ENCODE assay signal across 9 cellular contexts in the genomic region with DNA sequence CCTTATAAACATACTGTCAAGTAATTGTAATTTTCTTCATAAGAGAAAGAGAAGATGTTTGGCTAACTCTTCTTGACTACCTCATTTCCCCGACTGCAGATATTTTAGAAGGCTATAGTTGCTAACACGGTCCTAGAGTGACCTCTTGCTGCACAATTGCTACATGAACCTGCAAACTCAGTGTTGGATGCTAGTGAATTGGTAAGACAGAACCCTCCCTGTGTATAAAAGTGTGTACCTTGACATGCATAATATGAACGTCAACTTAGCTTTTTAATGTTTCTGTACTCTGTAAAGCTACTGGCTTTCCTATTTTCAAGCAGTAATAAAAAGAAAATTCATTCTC. TPM values are rescaled to one million over a fixed set of nuclear protein-coding genes. Genes with fewer than 3 reads are reported as not detected.
DNase-seq lines count a peak whose midpoint lies in the region; ATAC-seq, FAIRE-seq and TF ChIP-seq lines count a peak whose summit lies in the region.
"Had no signal": no experiment of that assay in that cellular context is flagged by ENCODE, and none has a peak within 500 bp of the region (broad histone marks: within the 10 kb centered on the region; RNA-seq: fewer than 3 reads in every experiment).

No MANE protein-coding gene starts in this region.

- peaks cover 10% of the 10 kb centered on the region for H3K27me3 Mint-ChIP-seq in activated CD4-positive, alpha-beta memory T cell treated with anti-CD3 and anti-CD28 coated beads for 36 hours

- H3K36me3 ChIP-seq in GM12878 (ENCODE audit: control insufficient read depth in 2 of 2, insufficient read depth in 2 of 2, low read length in 1 of 2) (no peaks in the 10 kb centered on the region), psoas muscle (ENCODE audit: insufficient read depth in 1 of 2, low read depth in 1 of 2) (no peaks in the 10 kb centered on the region)

- ATAC-seq in GM12878: peak; percentile 65
- peak; percentile 59 to 77 (median 59) for ATAC-seq in psoas muscle

- no TSS peak for BruUV-seq in GM12878 (replicated peaks; lab: Mats Ljungman, UMichigan)

- H3K4me1 Mint-ChIP-seq in activated CD4-positive, alpha-beta memory T cell treated with anti-CD3 and anti-CD28 coated beads for 36 hours (ENCODE audit: low read depth): no peaks in the 10 kb centered on the region

- CTCF ChIA-PET in GM12878 (lab: Yijun Ruan, JAX): interaction anchor here (0.7 to 10.2 kb wide), 40 partner anchors 10 to 1735 kb away, joined by 3 to 135 read pairs (median 5); partner anchors contain the start of gene ZDHHC21
- CTCF ChIA-PET in activated CD4-positive, alpha-beta memory T cell treated with anti-CD3 and anti-CD28 coated beads for 36 hours (lab: Charles Lee): interaction anchor here (0.6 to 2.9 kb wide), 19 partner anchors 8 to 628 kb away, joined by 3 to 50 read pairs (median 4); no protein-coding TSS in a partner anchor

- no peaks in the 10 kb centered on the region for H3K36me3 Mint-ChIP-seq in activated CD4-positive, alpha-beta memory T cell treated with anti-CD3 and anti-CD28 coated beads for 36 hours

- no peaks in the 10 kb centered on the region for H3K79me2 ChIP-seq in GM12878 (ENCODE audit: control insufficient read depth, insufficient read depth, low read length)

- SMC1A ChIA-PET in GM12878 (lab: Charles Lee; ENCODE audit: uncharacterized antibody, unreplicated experiment): interaction anchor here (0.8 to 3.8 kb wide), 19 partner anchors 12 to 1341 kb away, joined by 3 to 52 read pairs (median 3); no protein-coding TSS in a partner anchor

- TF ChIP-seq POLR2A in GM12878 (IDR thresholded peaks at IDR 0.05; ENCODE audit: low read depth, low read length): no peak

- H3K27me3 ChIP-seq in GM12878 (replicated peaks in 1 of 2; ENCODE audit: control insufficient read depth in 2 of 2, insufficient read depth in 2 of 2, low read length in 1 of 2) (no peaks in the 10 kb centered on the region), psoas muscle (ENCODE audit: insufficient read depth in 3 of 3, low read length in 2 of 3) (no peaks in the 10 kb centered on the region)

- H3K4me2 ChIP-seq in GM12878 (ENCODE audit: control insufficient read depth, insufficient read depth): no peak overlapping the region

- H4K20me1 ChIP-seq in GM12878 (ENCODE audit: control insufficient read depth, insufficient read depth): no peaks in the 10 kb centered on the region

- intact Hi-C loops in GM12878 (cut with micrococcal nuclease; ENCODE audit: unreplicated experiment): loop anchor here (1.0 to 2.0 kb wide), 2 partner anchors 327 to 416 kb away; no protein-coding TSS in a partner anchor
- intact Hi-C loops in psoas muscle (cut with DNase I): loop anchor here (2.0 to 10.0 kb wide), 5 partner anchors 76 to 334 kb away; partner anchors contain the start of gene ZDHHC21 (in 1 of the 2)
- intact Hi-C loops in activated CD4-positive, alpha-beta memory T cell treated with anti-CD3 and anti-CD28 coated beads for 36 hours (cut with micrococcal nuclease): loop anchor here (1.0 to 10.0 kb wide), 2 partner anchors 366 to 1344 kb away; no protein-coding TSS in a partner anchor

- H3K9ac ChIP-seq in GM12878 (ENCODE audit: control insufficient read depth, insufficient read depth, low read length): no peak overlapping the region

- FAIRE-seq in GM12878 (lab: Jason Lieb, UNC): no peak

- H3K27ac ChIP-seq in GM12878 (ENCODE audit: control insufficient read depth, insufficient read depth) (no peak overlapping the region), psoas muscle (no peak overlapping the region)
- H3K27ac ChIP-seq: 22Rv1 had no signal

- no peak overlapping the region for H2AFZ ChIP-seq in GM12878 (ENCODE audit: control insufficient read depth, low read depth, low read length)

- no peaks in the 10 kb centered on the region for H3K9me3 Mint-ChIP-seq in activated CD4-positive, alpha-beta memory T cell treated with anti-CD3 and anti-CD28 coated beads for 36 hours

- DNase-seq in DMS 273 (lab: John Stamatoyannopoulos, UW; ENCODE audit: unreplicated experiment) (peak; percentile 68), DMS 273 treated with DMSO at 0.1 percent for 48 hours (lab: John Stamatoyannopoulos, UW) (no peak), NCI-H1105 (lab: John Stamatoyannopoulos, UW) (peak; percentile 22), GM12878 (ENCODE audit: low read depth, low spot score) (no peak), psoas muscle (no peak), T-helper 9 cell (no peak)
- no peak for DNase-seq in activated CD4-positive, alpha-beta memory T cell treated with anti-CD3 and anti-CD28 coated beads for 36 hours
- DNase-seq in activated CD4-positive, alpha-beta T cell treated with anti-CD3 and anti-CD28 coated beads, Interleukin-2, amount 50 U/mL, for 4 hours: no peak

- H3K9me3 ChIP-seq in GM12878 (replicated peaks; ENCODE audit: control insufficient read depth, insufficient read depth, low read length) (no peaks in the 10 kb centered on the region), psoas muscle (no peaks in the 10 kb centered on the region)

- POLR2A ChIA-PET in GM12878 (lab: Charles Lee): no interaction called here
- POLR2A ChIA-PET in activated CD4-positive, alpha-beta memory T cell treated with anti-CD3 and anti-CD28 coated beads for 36 hours (lab: Charles Lee): no interaction called here

- no peak for TF ChIP-seq EP300 in GM12878 (IDR thresholded peaks at IDR 0.05; ENCODE audit: borderline replicate concordance in 1 of 2, control insufficient read depth in 1 of 2, low read depth in 2 of 2, low read length in 2 of 2)

- 20% methylated on average over 3 of the region's 3 CpGs for WGBS in GM12878 (ENCODE audit: insufficient coverage, insufficient replicate concordance, low lambda C conversion rate, missing lambda C conversion rate)
- WGBS in psoas muscle, 3 donors: 29 to 38% (median 32%) methylated on average over 3 of the region's 3 CpGs

- no peak overlapping the region for H3K27ac Mint-ChIP-seq in activated CD4-positive, alpha-beta memory T cell treated with anti-CD3 and anti-CD28 coated beads for 36 hours

- TF ChIP-seq RAD21 in GM12878 (IDR thresholded peaks at IDR 0.05; ENCODE audit: insufficient read depth, low read depth, low read length): peak; percentile 59

- RAD21 ChIA-PET in GM12878 (lab: Charles Lee; ENCODE audit: unreplicated experiment): interaction anchor here (1.0 to 5.0 kb wide), 10 partner anchors 18 to 407 kb away, joined by 3 to 35 read pairs (median 4); no protein-coding TSS in a partner anchor

- TF ChIP-seq CTCF in GM12878 (IDR thresholded peaks at IDR 0.05 in 2 of 3, conservative IDR thresholded peaks at IDR 0.05 in 1 of 3; ENCODE audit: control insufficient read depth in 2 of 3, extremely low read depth in 1 of 3, insufficient read depth in 1 of 3, low read depth in 3 of 3, low read length in 3 of 3): peak; percentile 28 to 47 (median 46); a peak in 3 of 6 replicates
- peak; percentile 44 for TF ChIP-seq CTCF in psoas muscle (IDR thresholded peaks at IDR 0.05)

- H3K4me3 Mint-ChIP-seq in activated CD4-positive, alpha-beta memory T cell treated with anti-CD3 and anti-CD28 coated beads for 36 hours: no peak overlapping the region

- H3K4me3 ChIP-seq in GM12878 (no peak overlapping the region), psoas muscle (no peak overlapping the region)

- in situ Hi-C loops in GM12878 (cut with MboI): no loop called here

- H3K4me1 ChIP-seq in GM12878 (ENCODE audit: control insufficient read depth, insufficient read depth, low read length) (no peaks in the 10 kb centered on the region), psoas muscle (peaks cover 11% of the 10 kb centered on the region)

TF ChIP-seq in GM12878, 131 proteins besides CTCF, POLR2A, EP300 and RAD21 (continues in another document):
- no peak for TF ChIP-seq EED (IDR thresholded peaks at IDR 0.05; ENCODE audit: low read depth)
- no peak for TF ChIP-seq MTA2 (IDR thresholded peaks at IDR 0.05; ENCODE audit: low read depth)
- TF ChIP-seq CBX3 (IDR thresholded peaks at IDR 0.05; ENCODE audit: borderline replicate concordance, low read depth): no peak
- TF ChIP-seq TCF3 (IDR thresholded peaks at IDR 0.05; ENCODE audit: borderline replicate concordance, insufficient read depth, low read depth, low read length): no peak
- TF ChIP-seq, protein P1, sequence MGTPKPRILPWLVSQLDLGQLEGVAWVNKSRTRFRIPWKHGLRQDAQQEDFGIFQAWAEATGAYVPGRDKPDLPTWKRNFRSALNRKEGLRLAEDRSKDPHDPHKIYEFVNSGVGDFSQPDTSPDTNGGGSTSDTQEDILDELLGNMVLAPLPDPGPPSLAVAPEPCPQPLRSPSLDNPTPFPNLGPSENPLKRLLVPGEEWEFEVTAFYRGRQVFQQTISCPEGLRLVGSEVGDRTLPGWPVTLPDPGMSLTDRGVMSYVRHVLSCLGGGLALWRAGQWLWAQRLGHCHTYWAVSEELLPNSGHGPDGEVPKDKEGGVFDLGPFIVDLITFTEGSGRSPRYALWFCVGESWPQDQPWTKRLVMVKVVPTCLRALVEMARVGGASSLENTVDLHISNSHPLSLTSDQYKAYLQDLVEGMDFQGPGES (IDR thresholded peaks at IDR 0.05): no peak
- no peak for TF ChIP-seq BHLHE40 (IDR thresholded peaks at IDR 0.05; ENCODE audit: borderline replicate concordance in 1 of 2, low read depth in 2 of 2, low read length in 1 of 2)
- peak; percentile 21; the same call in 1 of the 2 replicates for TF ChIP-seq SMC3 (IDR thresholded peaks at IDR 0.05; ENCODE audit: borderline replicate concordance, low read length)
- TF ChIP-seq RB1 (IDR thresholded peaks at IDR 0.05; ENCODE audit: borderline replicate concordance): no peak

RNA-seq across cellular contexts. Expression of gene CER1, which starts 46.7 kb away (rescaled TPM):
- total RNA-seq in GM12878 (2013; cell fraction: nucleolus; rRNA removed): not detected in 2 replicates
- total RNA-seq in GM12878 (2014; rRNA removed): not detected in 2 replicates
- total RNA-seq in GM12878 (2014; rRNA removed; fragmentation: Illumina TruSeq; extraction: Trizol): not detected in 2 replicates
- not detected in 2 replicates for total RNA-seq in GM12878 (2021)
- polyA plus RNA-seq in GM12878 (2011; ENCODE audit: low read depth): not detected
- not detected in 2 replicates for polyA plus RNA-seq in GM12878 (2011; rRNA removed)
- polyA plus RNA-seq in GM12878 (2011; cell fraction: cytosol; rRNA removed): not detected in 2 replicates
- not detected in 2 replicates for polyA plus RNA-seq in GM12878 (2011; cell fraction: nucleus; rRNA removed)
- not detected in 2 replicates for polyA plus RNA-seq in GM12878 (2012)
- polyA plus RNA-seq in GM12878 (2014; fragmentation: Illumina TruSeq; extraction: Trizol): not detected in 2 replicates
- not detected for polyA plus RNA-seq in GM12878 (2014; fragmentation: Nextera tagmentation; extraction: Ambion mirVana)
- polyA plus RNA-seq in GM12878 (2014; rRNA removed): not detected in 2 replicates
- not detected for polyA plus RNA-seq in GM12878 (2016; fragmentation: Nextera tagmentation; extraction: Ambion mirVana)
- polyA minus RNA-seq in GM12878 (2011; rRNA and poly(A)+ RNA removed): not detected in 2 replicates
- polyA minus RNA-seq in GM12878 (2011; cell fraction: cytosol; rRNA and poly(A)+ RNA removed): not detected in 2 replicates
- polyA minus RNA-seq in GM12878 (2011; cell fraction: nucleus; rRNA and poly(A)+ RNA removed): not detected in 2 replicates
- total RNA-seq in psoas muscle: not detected
- polyA plus RNA-seq in psoas muscle: not detected
- not detected for total RNA-seq in activated CD4-positive, alpha-beta memory T cell treated with anti-CD3 and anti-CD28 coated beads for 36 hours

Comparison
In these comparisons a context has a peak if more than half of its experiments do, and no peak if none do; other contexts are left out.
1. DNase-seq: peak in DMS 273 (single experiment) and NCI-H1105 (single experiment); none in DMS 273 treated with DMSO at 0.1 percent for 48 hours (single experiment), GM12878 (single experiment), psoas muscle (0 of 2), T-helper 9 cell (single experiment), activated CD4-positive, alpha-beta memory T cell treated with anti-CD3 and anti-CD28 coated beads for 36 hours (single experiment) and activated CD4-positive, alpha-beta T cell treated with anti-CD3 and anti-CD28 coated beads, Interleukin-2, amount 50 U/mL, for 4 hours (0 of 2).